22 cellular contexts compared by ENCODE assay signal in the genomic region with DNA sequence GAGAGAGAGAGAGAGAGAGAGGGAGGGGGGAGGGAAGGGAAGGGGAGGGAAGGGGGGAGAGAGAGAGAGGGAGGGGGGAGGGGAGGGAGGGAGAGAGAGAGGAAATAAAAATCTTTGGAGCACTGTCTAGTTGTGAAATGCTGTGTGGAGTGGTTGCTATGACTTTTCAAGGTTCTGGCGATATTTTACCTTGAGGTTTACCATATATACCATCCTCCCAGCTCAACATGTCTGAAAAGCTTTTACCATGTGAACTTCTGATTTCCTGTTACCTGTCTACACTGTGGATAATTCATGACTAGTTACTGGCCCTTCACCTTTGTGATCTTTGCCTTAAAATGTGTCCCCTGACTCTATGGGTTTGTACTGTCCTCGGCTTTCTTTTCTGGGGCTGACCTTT. TPM values are rescaled to one million over a fixed set of nuclear protein-coding genes. Genes with fewer than 3 reads are reported as not detected.
DNase-seq lines count a peak whose midpoint lies in the region; ATAC-seq and TF ChIP-seq lines count a peak whose summit lies in the region.
"Had no signal": no experiment of that assay in that cellular context is flagged by ENCODE, and none has a peak within 500 bp of the region (broad histone marks: within the 10 kb centered on the region; RNA-seq: fewer than 3 reads in every experiment).

No MANE protein-coding gene starts in this region.

- H4K20me1 ChIP-seq in GM23338 (replicated peaks; ENCODE audit: insufficient read depth) = no peaks in the 10 kb centered on the region
- H4K20me1 ChIP-seq in neural progenitor cell (ENCODE audit: low read depth) = no peaks in the 10 kb centered on the region

- H3K9ac ChIP-seq in neural progenitor cell = no peak overlapping the region

- H3K27me3 Mint-ChIP-seq in GM23338 (ENCODE audit: insufficient read depth, low read depth, poor library complexity) (peaks cover 14% of the 10 kb centered on the region), neural progenitor cell (ENCODE audit: insufficient read depth, low read depth) (peaks cover 9% of the 10 kb centered on the region)
- H3K27me3 Mint-ChIP-seq in central memory CD8-positive, alpha-beta T cell = peaks cover 26% of the 10 kb centered on the region

- H3K4me1 Mint-ChIP-seq in GM23338 (peaks cover 44% of the 10 kb centered on the region), neural progenitor cell (peaks cover 43% of the 10 kb centered on the region)
- H3K4me1 Mint-ChIP-seq in central memory CD8-positive, alpha-beta T cell = no peaks in the 10 kb centered on the region

- H3K79me2 ChIP-seq in GM23338 (replicated peaks; ENCODE audit: insufficient read depth) (no peaks in the 10 kb centered on the region), neural progenitor cell (ENCODE audit: low read depth) (no peaks in the 10 kb centered on the region)

- H3K4me3 ChIP-seq in GM23338 (no peak overlapping the region), neural progenitor cell (no peak overlapping the region)
- H3K4me3 ChIP-seq: SK-N-MC had no signal

- H3K4me3 Mint-ChIP-seq in GM23338 (no peak overlapping the region), neural progenitor cell (no peak overlapping the region)
- H3K4me3 Mint-ChIP-seq in central memory CD8-positive, alpha-beta T cell = no peak overlapping the region
- H3K4me3 Mint-ChIP-seq: IgD-negative memory B cell; T-helper 1 cell treated with Interleukin-12 subunit alpha and Interleukin-12 subunit beta and Interleukin-4 antibody, amounts not matched to agents 30 μg/mL and 1 μg/mL, for 36 hours had no signal

- DNase-seq in GM23338 (ENCODE audit: low spot score) = no peak
- peak; percentile 9 for DNase-seq in MV-4-11 (lab: John Stamatoyannopoulos, UW)
- DNase-seq in central memory CD8-positive, alpha-beta T cell (ENCODE audit: low spot score in 2 of 2) = no peak
- DNase-seq in neural progenitor cell (ENCODE audit: low spot score) = no peak
- no peak for DNase-seq in DMS53 (lab: John Stamatoyannopoulos, UW)
- DNase-seq in effector CD4-positive, alpha-beta T cell = no peak
- no peak for DNase-seq in NCI-H526 (lab: John Stamatoyannopoulos, UW)
- DNase-seq: C1 segment of cervical spinal cord; CD4-positive, alpha-beta memory T cell; COR-L47; DMS79; GF-D8; H7; Karpas-422; NCI-H2029; NCI-H446; NCI-H526 treated with DMSO at 0.1 percent for 48 hours; SIG-M5 had no signal

- no peaks in the 10 kb centered on the region for H3K9me3 ChIP-seq in neural progenitor cell (ENCODE audit: low read depth)

- TF ChIP-seq CTCF in GM23338 (conservative IDR thresholded peaks at IDR 0.05; ENCODE audit: low read depth in 2 of 2) (no peak), neural progenitor cell (IDR thresholded peaks at IDR 0.05) (no peak)

- peak overlapping the region; percentile 93; the same call in 1 of the 2 replicates for H2AFZ ChIP-seq in GM23338
- H2AFZ ChIP-seq in neural progenitor cell (replicated peaks) = peak overlapping the region; percentile 57

- peaks cover 3% of the 10 kb centered on the region; the same call in 1 of the 3 replicates for H3K36me3 Mint-ChIP-seq in GM23338 (ENCODE audit: low read depth)
- peaks cover 1% of the 10 kb centered on the region for H3K36me3 Mint-ChIP-seq in central memory CD8-positive, alpha-beta T cell (ENCODE audit: insufficient read depth)
- no peaks in the 10 kb centered on the region for H3K36me3 Mint-ChIP-seq in neural progenitor cell
- H3K36me3 Mint-ChIP-seq: CD4-positive, alpha-beta memory T cell had no signal

- no peak overlapping the region for H3K27ac Mint-ChIP-seq in GM23338
- H3K27ac Mint-ChIP-seq in central memory CD8-positive, alpha-beta T cell (ENCODE audit: low read depth) = peak overlapping the region; percentile 68
- peak overlapping the region; percentile 38 for H3K27ac Mint-ChIP-seq in neural progenitor cell
- H3K27ac Mint-ChIP-seq: CD4-positive, alpha-beta memory T cell; IgD-negative memory B cell; T-helper 1 cell treated with Interleukin-12 subunit alpha and Interleukin-12 subunit beta and Interleukin-4 antibody, amounts not matched to agents 30 μg/mL and 1 μg/mL, for 36 hours had no signal

- H3K4me2 ChIP-seq in GM23338 (no peak overlapping the region), neural progenitor cell (no peak overlapping the region)

- H3K27me3 ChIP-seq in GM23338 (ENCODE audit: insufficient read depth) (no peaks in the 10 kb centered on the region), neural progenitor cell (no peaks in the 10 kb centered on the region)

- no peak overlapping the region for H3K27ac ChIP-seq in GM23338 (ENCODE audit: low read depth)
- no peak overlapping the region for H3K27ac ChIP-seq in neural progenitor cell
- H3K27ac ChIP-seq: SK-N-MC had no signal

- H3K9me2 ChIP-seq in GM23338 (ENCODE audit: insufficient read depth) = no peaks in the 10 kb centered on the region

- H3F3A ChIP-seq in GM23338 (replicated peaks; ENCODE audit: low read depth) (no peaks in the 10 kb centered on the region), neural progenitor cell (ENCODE audit: low read depth) (no peaks in the 10 kb centered on the region)

- H3K4me1 ChIP-seq in GM23338 (ENCODE audit: insufficient read depth) (peaks cover 35% of the 10 kb centered on the region), neural progenitor cell (no peaks in the 10 kb centered on the region)

- H3K36me3 ChIP-seq in GM23338 (ENCODE audit: insufficient read depth) (no peaks in the 10 kb centered on the region), neural progenitor cell (no peaks in the 10 kb centered on the region)

- no peak for ATAC-seq in GM23338
- no peak for ATAC-seq in central memory CD8-positive, alpha-beta T cell (replicated peaks; ENCODE audit: extremely low read depth, poor library complexity, severe bottlenecking)

- H3K9me3 Mint-ChIP-seq in GM23338 (peaks cover 4% of the 10 kb centered on the region), neural progenitor cell (peaks cover 13% of the 10 kb centered on the region)
- no peaks in the 10 kb centered on the region for H3K9me3 Mint-ChIP-seq in central memory CD8-positive, alpha-beta T cell
- H3K9me3 Mint-ChIP-seq: CD4-positive, alpha-beta memory T cell; T-helper 1 cell treated with Interleukin-12 subunit alpha and Interleukin-12 subunit beta and Interleukin-4 antibody, amounts not matched to agents 30 μg/mL and 1 μg/mL, for 36 hours had no signal

TF ChIP-seq in GM23338, 12 proteins besides CTCF, POLR2A, EP300 and RAD21:
- TF ChIP-seq ZNF114 (CRISPR knock-in tag; IDR thresholded peaks at IDR 0.05) = no peak

RNA-seq across cellular contexts. Expression of a gene that starts 38.2 kb away (rescaled TPM):
- 0.59 and 3.4 TPM in 2 replicates for total RNA-seq in GM23338 (2014; rRNA removed; shearing (Covaris generic))
- 2.9 and 3.4 TPM in 2 replicates for polyA plus RNA-seq in GM23338 (2016; fragmentation: Nextera tagmentation; extraction: Ambion mirVana)
- 2.5 and 8.1 TPM in 2 replicates for total RNA-seq in neural progenitor cell (ENCODE audit: low replicate concordance)
- total RNA-seq: CD4-positive, alpha-beta memory T cell; OCI-LY7 had no signal
- polyA plus RNA-seq: CD4-positive, alpha-beta memory T cell; IgD-negative memory B cell had no signal
